8 cellular contexts compared by ENCODE assay signal in genomic region chrX:47233333-47234113, GRCh38. TPM values are rescaled to one million over a fixed set of nuclear protein-coding genes. Genes with fewer than 3 reads are reported as not detected.
DNase-seq lines count a peak whose midpoint lies in the region; ATAC-seq, FAIRE-seq and TF ChIP-seq lines count a peak whose summit lies in the region.

No MANE protein-coding gene starts in this region.

- H4K20me1 ChIP-seq in hepatocyte (ENCODE audit: insufficient read depth, poor library complexity, severe bottlenecking) = peaks cover 10% of the 10 kb centered on the region

- H3K4me2 ChIP-seq in hepatocyte = peak overlapping the region; percentile 82

- peak; percentile 73 for DNase-seq in GM18507 (ENCODE audit: extremely low spot score, insufficient read length, low read depth)
- DNase-seq in NCI-H1930 (lab: John Stamatoyannopoulos, UW) = peak; percentile 97
- peak; percentile 94 for DNase-seq in T-helper 22 cell (ENCODE audit: low read depth)
- DNase-seq in astrocyte of the cerebellum (ENCODE audit: low read depth) = peak; percentile 93
- DNase-seq in hepatocyte (ENCODE audit: low spot score) = peak; percentile 100
- peak; percentile 93 for DNase-seq in renal cortical epithelial cell (ENCODE audit: low read depth)
- no peak for DNase-seq in cortex of kidney (lab: John Stamatoyannopoulos, UW)

- H2AFZ ChIP-seq in hepatocyte = peak overlapping the region; percentile 45

- ATAC-seq in HG02973 (IDR thresholded peaks at IDR 0.05; ENCODE audit: unreplicated experiment) = peak; percentile 76

- no peaks in the 10 kb centered on the region for H3K9me2 ChIP-seq in hepatocyte (replicated peaks; ENCODE audit: insufficient read depth)

- peak; percentile 99 for FAIRE-seq in GM18507 (lab: Jason Lieb, UNC)

- TF ChIP-seq CTCF in astrocyte of the cerebellum (IDR thresholded peaks at IDR 0.05; ENCODE audit: low read depth, low read length, missing control alignments) (no peak), hepatocyte (IDR thresholded peaks at IDR 0.05; ENCODE audit: poor library complexity) (no peak)

- H3K4me1 ChIP-seq in hepatocyte (ENCODE audit: insufficient read depth) = peaks cover 24% of the 10 kb centered on the region

- H3K36me3 ChIP-seq in hepatocyte (replicated peaks; ENCODE audit: insufficient read depth, low read depth) = no peaks in the 10 kb centered on the region

- peaks cover 48% of the 10 kb centered on the region for H3K79me2 ChIP-seq in hepatocyte

- 1% methylated on average over 32 of the region's 51 CpGs for WGBS in hepatocyte (ENCODE audit: low lambda C conversion rate, missing lambda C conversion rate)

- H3K4me3 ChIP-seq in astrocyte of the cerebellum (ENCODE audit: low read depth, low read length) (peak overlapping the region; percentile 61), hepatocyte (peak overlapping the region; percentile 62)

- peak overlapping the region; percentile 99 for H3K27ac ChIP-seq in hepatocyte

- no peaks in the 10 kb centered on the region for H3K9me3 ChIP-seq in hepatocyte (ENCODE audit: low read depth)

- in situ Hi-C loops in astrocyte of the cerebellum (cut with HindIII; ENCODE audit: low sequenced_read_pairs) = no loop called here

- H3K27me3 ChIP-seq in hepatocyte = no peaks in the 10 kb centered on the region

RNA-seq across cellular contexts. Expression of gene USP11, which starts 0.7 kb away (rescaled TPM):
- total RNA-seq in hepatocyte (75.3 and 89.2 TPM in 2 replicates), renal cortical epithelial cell (35.9 and 61.0 TPM in 2 replicates)
- 199 and 232 TPM in 2 replicates for polyA plus RNA-seq in hepatocyte

RNA-seq across cellular contexts. Expression of gene CDK16, which starts 15.0 kb away (rescaled TPM):
- total RNA-seq in hepatocyte = 121 and 130 TPM in 2 replicates
- polyA plus RNA-seq in hepatocyte = 190 and 210 TPM in 2 replicates
- total RNA-seq in renal cortical epithelial cell = 104 and 174 TPM in 2 replicates

RNA-seq across cellular contexts. Expression of gene UBA1, which starts 39.9 kb away (rescaled TPM):
- 231 and 253 TPM in 2 replicates for total RNA-seq in hepatocyte
- polyA plus RNA-seq in hepatocyte = 213 and 236 TPM in 2 replicates
- 150 and 280 TPM in 2 replicates for total RNA-seq in renal cortical epithelial cell
